In the genomic region with DNA sequence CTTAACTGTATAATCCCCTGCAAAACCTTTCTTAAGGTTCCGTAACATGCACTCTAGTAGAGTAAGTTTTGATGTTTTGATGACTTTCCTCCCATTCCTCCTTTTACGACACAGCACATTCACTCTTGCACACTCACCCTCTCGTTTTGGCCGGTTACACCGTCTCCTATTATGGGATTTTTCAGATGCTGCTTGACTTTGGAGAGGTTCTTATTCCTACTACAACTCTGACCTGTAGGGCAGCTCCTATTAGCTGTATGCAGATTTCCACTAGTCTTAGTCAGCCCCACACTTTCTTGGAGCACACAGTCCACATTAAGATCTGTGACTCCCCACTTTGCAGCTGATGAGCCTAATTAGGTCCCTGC, we compare ENCODE assay signal across 11 cellular contexts.
DNase-seq lines count a peak whose midpoint lies in the region; ATAC-seq and TF ChIP-seq lines count a peak whose summit lies in the region.
"Had no signal": no experiment of that assay in that cellular context is flagged by ENCODE, and none has a peak within 500 bp of the region (broad histone marks: within the 10 kb centered on the region; RNA-seq: fewer than 3 reads in every experiment).

No MANE protein-coding gene starts in this region.

- intact Hi-C loops in body of pancreas (cut with DNase I), result no loop called here
- intact Hi-C loops in left lung (cut with DNase I), result no loop called here
- intact Hi-C loops in thyroid gland (cut with DNase I), result no loop called here

- H3K4me1 ChIP-seq in body of pancreas (peaks cover 50% of the 10 kb centered on the region), left lung (peaks cover 8 to 10% of the 10 kb centered on the region in 2 donors), thyroid gland (peaks cover 11 to 25% of the 10 kb centered on the region in 2 donors)

- no peaks in the 10 kb centered on the region for H3K27me3 ChIP-seq in body of pancreas
- no peaks in the 10 kb centered on the region for H3K27me3 ChIP-seq in left lung
- H3K27me3 ChIP-seq in thyroid gland, result no peaks in the 10 kb centered on the region

- H3K36me3 Mint-ChIP-seq in mesothelial cell of epicardium, result no peaks in the 10 kb centered on the region
- H3K36me3 Mint-ChIP-seq: activated naive CD4-positive, alpha-beta T cell treated with anti-CD3 and anti-CD28 coated beads, Interleukin-2, amount 50 U/mL, for 24 hours had no signal

- H3K9me3 ChIP-seq in body of pancreas (no peaks in the 10 kb centered on the region), left lung (no peaks in the 10 kb centered on the region), thyroid gland (no peaks in the 10 kb centered on the region)

- H3K4me3 ChIP-seq in body of pancreas (no peak overlapping the region), left lung (peak overlapping the region; percentile 14 to 29), thyroid gland (replicated peaks in 1 of 3) (peak overlapping the region in 2 of 3 donors; percentile 25 to 26)

- no peak for DNase-seq in body of pancreas
- DNase-seq in left lung, result no peak
- DNase-seq in thyroid gland, result no peak
- DNase-seq in mesothelial cell of epicardium (ENCODE audit: low spot score in 2 of 2, unreplicated experiment in 2 of 2), result no peak
- DNase-seq in substantia nigra (lab: John Stamatoyannopoulos, UW), result no peak
- no peak for DNase-seq in putamen (ENCODE audit: low spot score)
- no peak for DNase-seq in CD1c-positive myeloid dendritic cell (ENCODE audit: extremely low spot score)
- DNase-seq: activated B cell treated with CpG ODN at 0.5 μM for 24 hours had no signal

- H3K27me3 Mint-ChIP-seq in mesothelial cell of epicardium (ENCODE audit: low read depth), result peaks cover 7% of the 10 kb centered on the region
- H3K27me3 Mint-ChIP-seq: activated naive CD4-positive, alpha-beta T cell treated with anti-CD3 and anti-CD28 coated beads, Interleukin-2, amount 50 U/mL, for 24 hours; stimulated activated naive CD8-positive, alpha-beta T cell treated with anti-CD3 and anti-CD28 coated beads, Interleukin-15, Interleukin-2, amounts not matched to agents 100 ng/mL and 50 ng/mL, for 24 hours had no signal

- ATAC-seq in HG02852 (IDR thresholded peaks at IDR 0.05; ENCODE audit: unreplicated experiment) (peak; percentile 2), body of pancreas (peak; percentile 9), left lung (peak; percentile 84)

- WGBS in body of pancreas, 2 donors, result 25 to 30% methylated on average over 5 of the region's 5 CpGs
- 23 to 40% methylated on average over 5 of the region's 5 CpGs for WGBS in thyroid gland, 2 donors

- no peak for TF ChIP-seq CTCF in body of pancreas (IDR thresholded peaks at IDR 0.05)
- no peak for TF ChIP-seq CTCF in left lung (IDR thresholded peaks at IDR 0.05)
- no peak for TF ChIP-seq CTCF in thyroid gland (IDR thresholded peaks at IDR 0.05)
- TF ChIP-seq CTCF in mesothelial cell of epicardium (IDR thresholded peaks at IDR 0.05; ENCODE audit: unreplicated experiment), result no peak

- H3K27ac ChIP-seq in body of pancreas, result peak overlapping the region; percentile 67 to 82 (median 72)
- no peak overlapping the region for H3K27ac ChIP-seq in left lung
- H3K27ac ChIP-seq in thyroid gland, result peak overlapping the region; percentile 24 to 60 (median 46)
- no peak overlapping the region for H3K27ac ChIP-seq in substantia nigra (ENCODE audit: low read depth, low read length, poor library complexity, severe bottlenecking)

- H3K9me3 Mint-ChIP-seq in mesothelial cell of epicardium, result no peaks in the 10 kb centered on the region
- H3K9me3 Mint-ChIP-seq: activated B cell treated with CpG ODN at 0.5 μM for 24 hours; activated naive CD4-positive, alpha-beta T cell treated with anti-CD3 and anti-CD28 coated beads, Interleukin-2, amount 50 U/mL, for 24 hours; stimulated activated naive CD8-positive, alpha-beta T cell treated with anti-CD3 and anti-CD28 coated beads, Interleukin-15, Interleukin-2, amounts not matched to agents 100 ng/mL and 50 ng/mL, for 24 hours had no signal

- H3K4me3 Mint-ChIP-seq in mesothelial cell of epicardium, result no peak overlapping the region
- H3K4me3 Mint-ChIP-seq: activated B cell treated with CpG ODN at 0.5 μM for 24 hours; activated naive CD4-positive, alpha-beta T cell treated with anti-CD3 and anti-CD28 coated beads, Interleukin-2, amount 50 U/mL, for 24 hours; stimulated activated naive CD8-positive, alpha-beta T cell treated with anti-CD3 and anti-CD28 coated beads, Interleukin-15, Interleukin-2, amounts not matched to agents 100 ng/mL and 50 ng/mL, for 24 hours had no signal

- peaks cover 4% of the 10 kb centered on the region for H3K4me1 Mint-ChIP-seq in mesothelial cell of epicardium
- H3K4me1 Mint-ChIP-seq: activated B cell treated with CpG ODN at 0.5 μM for 24 hours; activated naive CD4-positive, alpha-beta T cell treated with anti-CD3 and anti-CD28 coated beads, Interleukin-2, amount 50 U/mL, for 24 hours had no signal

- H3K36me3 ChIP-seq in body of pancreas (replicated peaks in 1 of 2; ENCODE audit: insufficient read depth in 1 of 2, low read depth in 2 of 2) (no peaks in the 10 kb centered on the region), left lung (no peaks in the 10 kb centered on the region), thyroid gland (no peaks in the 10 kb centered on the region)

- TF ChIP-seq POLR2A in body of pancreas (IDR thresholded peaks at IDR 0.05) (no peak), thyroid gland (IDR thresholded peaks at IDR 0.05) (no peak)

- H3K27ac Mint-ChIP-seq in mesothelial cell of epicardium, result no peak overlapping the region
- H3K27ac Mint-ChIP-seq: activated B cell treated with CpG ODN at 0.5 μM for 24 hours; activated naive CD4-positive, alpha-beta T cell treated with anti-CD3 and anti-CD28 coated beads, Interleukin-2, amount 50 U/mL, for 24 hours; stimulated activated naive CD8-positive, alpha-beta T cell treated with anti-CD3 and anti-CD28 coated beads, Interleukin-15, Interleukin-2, amounts not matched to agents 100 ng/mL and 50 ng/mL, for 24 hours had no signal

Comparison
In these comparisons a context has a peak if more than half of its experiments do, and no peak if none do; other contexts are left out.
1. ATAC-seq: peak in every context shown above with its lines; median percentile 84 in left lung; 9 in body of pancreas; 2 in HG02852.
2. H3K27ac ChIP-seq: peak in body of pancreas (4 of 4) and thyroid gland (3 of 3); none in left lung (0 of 2) and substantia nigra (single experiment).
3. H3K4me3 ChIP-seq: peak in left lung (2 of 2) and thyroid gland (2 of 3); none in body of pancreas (0 of 2).